In genomic region chr16:49407873-49408565, GRCh38 we compare ENCODE assay signal across 8 cellular contexts. TPM values are rescaled to one million over a fixed set of nuclear protein-coding genes. Genes with fewer than 3 reads are reported as not detected.
DNase-seq lines count a peak whose midpoint lies in the region; ATAC-seq and TF ChIP-seq lines count a peak whose summit lies in the region.

No MANE protein-coding gene starts in this region.

- H3K4me2 ChIP-seq in skeletal muscle satellite cell (ENCODE audit: low read length): peak overlapping the region; percentile 21

- ATAC-seq in HG02852 (IDR thresholded peaks at IDR 0.05; ENCODE audit: unreplicated experiment): peak; percentile 93

- intact Hi-C loops in ascending aorta (cut with DNase I): loop anchor here (1.0 to 2.0 kb wide), 5 partner anchors 184 to 617 kb away; partner anchors contain the start of gene CNEP1R1

- no peak overlapping the region for H3K4me3 ChIP-seq in ascending aorta
- no peak overlapping the region for H3K4me3 ChIP-seq in skeletal muscle satellite cell (ENCODE audit: low read length)

- no peaks in the 10 kb centered on the region for H3K27me3 ChIP-seq in ascending aorta
- no peaks in the 10 kb centered on the region for H3K27me3 ChIP-seq in skeletal muscle satellite cell (ENCODE audit: control insufficient read depth, insufficient read depth, low read length)

- TF ChIP-seq CTCF in ascending aorta (IDR thresholded peaks at IDR 0.05): peak; percentile 82 to 95 (median 91)

- no peaks in the 10 kb centered on the region for H3K4me1 ChIP-seq in ascending aorta
- H3K4me1 ChIP-seq in skeletal muscle satellite cell (ENCODE audit: control insufficient read depth, insufficient read depth, low read length): no peaks in the 10 kb centered on the region

- no peak overlapping the region for H3K27ac ChIP-seq in ascending aorta

- peak; percentile 43 for DNase-seq in NK-92 treated with Interleukin-12 subunit alpha and Interleukin-12 subunit beta, amount 100 ng/mL, for 24 hours (lab: John Stamatoyannopoulos, UW)
- DNase-seq in NK-92 (lab: John Stamatoyannopoulos, UW; ENCODE audit: unreplicated experiment) (no peak), NCI-H1436 treated with DMSO at 0.1 percent for 48 hours (lab: John Stamatoyannopoulos, UW) (peak; percentile 16), T-helper 22 cell (ENCODE audit: low read depth) (peak; percentile 9), ascending aorta (ENCODE audit: low spot score in 2 of 2) (peak; percentile 26 to 86), hepatic stellate cell (ENCODE audit: low spot score) (peak; percentile 73)

- H3K9me3 ChIP-seq in ascending aorta (no peaks in the 10 kb centered on the region), skeletal muscle satellite cell (replicated peaks; ENCODE audit: low read length) (no peaks in the 10 kb centered on the region)

- H3K9ac ChIP-seq in skeletal muscle satellite cell (ENCODE audit: low read depth, low read length): no peak overlapping the region

- no peaks in the 10 kb centered on the region for H3K36me3 ChIP-seq in ascending aorta
- no peaks in the 10 kb centered on the region for H3K36me3 ChIP-seq in skeletal muscle satellite cell (ENCODE audit: insufficient read depth, low read length)

RNA-seq across cellular contexts. Expression of gene C16orf78, which starts 34.4 kb away (rescaled TPM):
- not detected for total RNA-seq in ascending aorta
- not detected in 2 replicates for total RNA-seq in skeletal muscle satellite cell (2012; rRNA removed)
